Comparison of ENCODE assay signal across 10 cellular contexts in the genomic region with DNA sequence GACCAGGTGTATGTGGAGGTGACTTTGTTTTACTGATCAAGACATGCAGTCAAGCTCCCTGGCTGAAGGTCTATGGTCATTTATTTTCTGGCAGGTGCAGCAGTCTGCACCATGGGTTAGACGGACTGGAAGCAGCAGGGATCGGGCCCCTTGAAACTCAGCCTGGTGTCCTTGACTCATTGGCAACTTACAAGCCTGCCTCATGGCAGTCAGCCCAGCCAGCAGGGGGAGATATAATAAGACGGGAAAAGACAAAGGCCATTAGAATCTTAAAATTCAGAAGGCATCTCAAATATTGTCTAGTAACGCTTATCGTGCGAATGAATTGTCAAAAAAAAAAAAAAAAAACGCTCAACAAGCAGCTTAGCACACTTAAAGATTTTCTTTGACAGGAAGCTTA.
DNase-seq lines count a peak whose midpoint lies in the region; ATAC-seq and TF ChIP-seq lines count a peak whose summit lies in the region.
"Had no signal": no experiment of that assay in that cellular context is flagged by ENCODE, and none has a peak within 500 bp of the region (broad histone marks: within the 10 kb centered on the region; RNA-seq: fewer than 3 reads in every experiment).

No MANE protein-coding gene starts in this region.

- H3K36me3 ChIP-seq in OCI-LY1 (ENCODE audit: insufficient read depth, low read length): no peaks in the 10 kb centered on the region
- H3K36me3 ChIP-seq: tibial artery had no signal

- H3K36me3 Mint-ChIP-seq in activated naive CD4-positive, alpha-beta T cell treated with anti-CD3 and anti-CD28 coated beads for 36 hours (ENCODE audit: low read depth): no peaks in the 10 kb centered on the region
- H3K36me3 Mint-ChIP-seq in activated naive CD4-positive, alpha-beta T cell treated with anti-CD3 and anti-CD28 coated beads, Interleukin-2, amount 50 U/mL, for 72 hours: no peaks in the 10 kb centered on the region
- no peaks in the 10 kb centered on the region for H3K36me3 Mint-ChIP-seq in activated T-cell treated with anti-CD3 and anti-CD28 coated beads, Interleukin-2, amount 50 U/mL, for 4 hours (ENCODE audit: insufficient read depth)

- no peak overlapping the region for H3K4me3 ChIP-seq in OCI-LY1 (ENCODE audit: low read depth, low read length, poor library complexity, severe bottlenecking)
- H3K4me3 ChIP-seq: tibial artery had no signal

- TF ChIP-seq CTCF in OCI-LY1 (IDR thresholded peaks at IDR 0.05; ENCODE audit: low read length): peak; percentile 50

- H2AFZ ChIP-seq in OCI-LY1 (ENCODE audit: low read length): no peak overlapping the region

- H3K27ac Mint-ChIP-seq in activated naive CD4-positive, alpha-beta T cell treated with anti-CD3 and anti-CD28 coated beads for 36 hours: no peak overlapping the region
- no peak overlapping the region for H3K27ac Mint-ChIP-seq in activated naive CD4-positive, alpha-beta T cell treated with anti-CD3 and anti-CD28 coated beads, Interleukin-2, amount 50 U/mL, for 72 hours
- H3K27ac Mint-ChIP-seq: T-helper 2 cell treated with Interferon-gamma antibody and Interleukin-4, amounts not matched to agents 5 μg/mL and 100 μg/mL, for 36 hours had no signal

- no peaks in the 10 kb centered on the region for H3K4me1 Mint-ChIP-seq in activated naive CD4-positive, alpha-beta T cell treated with anti-CD3 and anti-CD28 coated beads for 36 hours (ENCODE audit: low read depth)
- no peaks in the 10 kb centered on the region for H3K4me1 Mint-ChIP-seq in activated T-cell treated with anti-CD3 and anti-CD28 coated beads, Interleukin-2, amount 50 U/mL, for 4 hours (ENCODE audit: low read depth)

- no peak overlapping the region for H3K4me2 ChIP-seq in OCI-LY1 (ENCODE audit: low read length)

- H3K9me3 Mint-ChIP-seq in activated naive CD4-positive, alpha-beta T cell treated with anti-CD3 and anti-CD28 coated beads for 36 hours: no peaks in the 10 kb centered on the region
- H3K9me3 Mint-ChIP-seq in activated naive CD4-positive, alpha-beta T cell treated with anti-CD3 and anti-CD28 coated beads, Interleukin-2, amount 50 U/mL, for 72 hours: no peaks in the 10 kb centered on the region
- no peaks in the 10 kb centered on the region for H3K9me3 Mint-ChIP-seq in activated T-cell treated with anti-CD3 and anti-CD28 coated beads, Interleukin-2, amount 50 U/mL, for 4 hours
- H3K9me3 Mint-ChIP-seq: T-helper 2 cell treated with Interferon-gamma antibody and Interleukin-4, amounts not matched to agents 5 μg/mL and 100 μg/mL, for 36 hours had no signal

- intact Hi-C loops in activated naive CD4-positive, alpha-beta T cell treated with anti-CD3 and anti-CD28 coated beads for 36 hours (cut with micrococcal nuclease): no loop called here

- no peaks in the 10 kb centered on the region for H3K27me3 ChIP-seq in OCI-LY1 (ENCODE audit: insufficient read depth, low read length)
- H3K27me3 ChIP-seq: tibial artery had no signal

- no peaks in the 10 kb centered on the region for H3K4me1 ChIP-seq in OCI-LY1 (ENCODE audit: insufficient read depth, low read length, severe bottlenecking)
- H3K4me1 ChIP-seq: tibial artery had no signal

- H3K27ac ChIP-seq in OCI-LY1 (ENCODE audit: low read depth, low read length, poor library complexity, severe bottlenecking): no peak overlapping the region
- H3K27ac ChIP-seq: tibial artery had no signal

- H4K20me1 ChIP-seq in OCI-LY1 (ENCODE audit: insufficient read depth, low read length): no peaks in the 10 kb centered on the region

- ATAC-seq in activated naive CD4-positive, alpha-beta T cell treated with anti-CD3 and anti-CD28 coated beads, Interleukin-2, amount 50 U/mL, for 72 hours: no peak
- no peak for ATAC-seq in stimulated activated naive CD8-positive, alpha-beta T cell treated with anti-CD3 and anti-CD28 coated beads, Interleukin-15, Interleukin-2, amounts not matched to agents 100 U/mL and 50 U/mL, for 24 hours
- ATAC-seq in HG02981 (IDR thresholded peaks at IDR 0.05; ENCODE audit: unreplicated experiment): no peak
- ATAC-seq in activated T-cell treated with anti-CD3 and anti-CD28 coated beads, Interleukin-2, amount 50 U/mL, for 4 hours: no peak

- H3K9me3 ChIP-seq in OCI-LY1 (ENCODE audit: low read length): no peaks in the 10 kb centered on the region

- H3K9me2 ChIP-seq in OCI-LY1 (ENCODE audit: low read depth, low read length): no peaks in the 10 kb centered on the region

- no peaks in the 10 kb centered on the region for H3K79me2 ChIP-seq in OCI-LY1 (ENCODE audit: insufficient read depth, low read length)

- H3K27me3 Mint-ChIP-seq in activated naive CD4-positive, alpha-beta T cell treated with anti-CD3 and anti-CD28 coated beads for 36 hours (ENCODE audit: low read depth): peaks cover 12% of the 10 kb centered on the region
- H3K27me3 Mint-ChIP-seq in activated T-cell treated with anti-CD3 and anti-CD28 coated beads, Interleukin-2, amount 50 U/mL, for 4 hours (ENCODE audit: low read depth): peaks cover 4% of the 10 kb centered on the region

- no peak overlapping the region for H3K4me3 Mint-ChIP-seq in activated naive CD4-positive, alpha-beta T cell treated with anti-CD3 and anti-CD28 coated beads for 36 hours
- no peak overlapping the region for H3K4me3 Mint-ChIP-seq in activated T-cell treated with anti-CD3 and anti-CD28 coated beads, Interleukin-2, amount 50 U/mL, for 4 hours
- H3K4me3 Mint-ChIP-seq: T-helper 2 cell treated with Interferon-gamma antibody and Interleukin-4, amounts not matched to agents 5 μg/mL and 100 μg/mL, for 36 hours had no signal

- H3F3A ChIP-seq in OCI-LY1 (ENCODE audit: insufficient read depth, low read length): no peaks in the 10 kb centered on the region

- CTCF ChIA-PET in activated naive CD4-positive, alpha-beta T cell treated with anti-CD3 and anti-CD28 coated beads for 36 hours (lab: Charles Lee): interaction anchor here (1.1 kb wide), 1 partner anchor 316 kb away, joined by 3 read pairs; no protein-coding TSS in a partner anchor

- peak; percentile 13 for DNase-seq in activated naive CD4-positive, alpha-beta T cell treated with anti-CD3 and anti-CD28 coated beads for 36 hours
- DNase-seq in activated naive CD4-positive, alpha-beta T cell treated with anti-CD3 and anti-CD28 coated beads, Interleukin-2, amount 50 U/mL, for 72 hours (ENCODE audit: low spot score in 2 of 2): no peak
- DNase-seq in fibroblast of peridontal ligament (ENCODE audit: extremely low read depth): peak; percentile 32
- peak; percentile 7 for DNase-seq in stimulated activated naive CD8-positive, alpha-beta T cell treated with anti-CD3 and anti-CD28 coated beads, Interleukin-15, Interleukin-2, amounts not matched to agents 100 U/mL and 50 U/mL, for 24 hours
- DNase-seq in SW 1271 (lab: John Stamatoyannopoulos, UW): no peak
- DNase-seq in activated T-cell treated with anti-CD3 and anti-CD28 coated beads, Interleukin-2, amount 50 U/mL, for 4 hours: no peak

- no peak overlapping the region for H3K9ac ChIP-seq in OCI-LY1 (ENCODE audit: low read length)

Comparison
In these comparisons a context has a peak if more than half of its experiments do, and no peak if none do; other contexts are left out.
1. DNase-seq: peak in activated naive CD4-positive, alpha-beta T cell treated with anti-CD3 and anti-CD28 coated beads for 36 hours (single experiment), fibroblast of peridontal ligament (single experiment) and stimulated activated naive CD8-positive, alpha-beta T cell treated with anti-CD3 and anti-CD28 coated beads, Interleukin-15, Interleukin-2, amounts not matched to agents 100 U/mL and 50 U/mL, for 24 hours (single experiment); none in activated naive CD4-positive, alpha-beta T cell treated with anti-CD3 and anti-CD28 coated beads, Interleukin-2, amount 50 U/mL, for 72 hours (0 of 2), SW 1271 (0 of 2) and activated T-cell treated with anti-CD3 and anti-CD28 coated beads, Interleukin-2, amount 50 U/mL, for 4 hours (single experiment).